Comparison of ENCODE assay signal across 8 cellular contexts in the genomic region with DNA sequence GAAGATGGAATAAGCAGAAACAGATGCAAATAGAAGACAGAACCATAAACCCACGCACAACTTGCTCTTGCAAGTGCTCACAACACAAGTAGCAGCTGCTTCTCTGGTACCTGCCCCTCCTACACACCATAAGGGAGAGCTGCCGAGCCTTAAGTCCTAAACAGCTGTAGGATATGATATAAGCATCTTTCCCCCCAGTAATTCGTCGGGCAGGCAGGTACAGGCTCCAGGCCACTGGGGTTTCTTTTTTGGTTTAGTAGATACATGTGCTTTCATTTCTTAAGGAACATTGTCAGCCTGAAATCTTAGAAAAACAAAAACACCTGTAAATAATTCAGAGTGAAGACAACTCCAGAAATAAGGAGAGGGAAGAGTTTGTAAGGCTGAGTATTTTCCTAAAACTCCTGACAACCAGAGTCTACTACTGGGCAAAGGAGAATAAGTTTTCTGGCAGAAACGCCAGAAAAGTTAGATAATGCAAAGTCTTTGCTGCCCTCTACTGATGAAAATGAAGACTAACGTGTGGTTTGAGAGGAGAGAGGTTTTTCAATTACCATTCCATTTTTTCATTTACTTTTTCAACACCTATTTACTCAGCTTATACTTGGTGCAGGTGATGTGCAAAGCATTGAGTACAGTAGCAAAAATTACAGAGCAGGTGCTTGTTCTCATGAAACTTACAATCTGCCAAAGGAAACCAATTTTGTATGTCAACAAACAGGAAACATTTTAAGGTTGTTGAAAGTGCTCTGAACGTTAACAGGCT.
DNase-seq lines count a peak whose midpoint lies in the region; ATAC-seq and FAIRE-seq lines count a peak whose summit lies in the region.

No MANE protein-coding gene starts in this region.

- H3K27me3 Mint-ChIP-seq in T-helper 2 cell treated with Interferon-gamma antibody and Interleukin-4, amounts not matched to agents 5 μg/mL and 100 μg/mL, for 36 hours (ENCODE audit: low read depth): peaks cover 16% of the 10 kb centered on the region

- H3K4me1 Mint-ChIP-seq in T-helper 2 cell treated with Interferon-gamma antibody and Interleukin-4, amounts not matched to agents 5 μg/mL and 100 μg/mL, for 36 hours (ENCODE audit: low read depth): peaks cover 3% of the 10 kb centered on the region

- H3K36me3 Mint-ChIP-seq in T-helper 2 cell treated with Interferon-gamma antibody and Interleukin-4, amounts not matched to agents 5 μg/mL and 100 μg/mL, for 36 hours (ENCODE audit: low read depth): no peaks in the 10 kb centered on the region

- peak; percentile 69 for ATAC-seq in GM21576 (IDR thresholded peaks at IDR 0.05; ENCODE audit: unreplicated experiment)
- no peak for ATAC-seq in HG02623 (IDR thresholded peaks at IDR 0.05; ENCODE audit: unreplicated experiment)

- peak; percentile 72 for DNase-seq in GM03348 (ENCODE audit: low spot score)
- DNase-seq in NCI-H1105 treated with DMSO at 0.1 percent for 48 hours (lab: John Stamatoyannopoulos, UW): peak; percentile 46
- peak; percentile 50 for DNase-seq in glomerular visceral epithelial cell (ENCODE audit: extremely low spot score)
- peak; percentile 15 for DNase-seq in putamen (ENCODE audit: low spot score)
- no peak for DNase-seq in T-helper 2 cell treated with Interferon-gamma antibody and Interleukin-4, amounts not matched to agents 5 μg/mL and 100 μg/mL, for 36 hours (ENCODE audit: low spot score)

- H3K9me3 Mint-ChIP-seq in T-helper 2 cell treated with Interferon-gamma antibody and Interleukin-4, amounts not matched to agents 5 μg/mL and 100 μg/mL, for 36 hours: no peaks in the 10 kb centered on the region

- no peak overlapping the region for H3K4me3 Mint-ChIP-seq in T-helper 2 cell treated with Interferon-gamma antibody and Interleukin-4, amounts not matched to agents 5 μg/mL and 100 μg/mL, for 36 hours

- FAIRE-seq in TTC549 (lab: Jason Lieb, UNC): peak; percentile 91

- H3K27ac Mint-ChIP-seq in T-helper 2 cell treated with Interferon-gamma antibody and Interleukin-4, amounts not matched to agents 5 μg/mL and 100 μg/mL, for 36 hours: no peak overlapping the region
